In genomic region chr5:140113180-140113698, GRCh38 we compare ENCODE assay signal across 8 cellular contexts. TPM values are rescaled to one million over a fixed set of nuclear protein-coding genes. Genes with fewer than 3 reads are reported as not detected.
A peak's percentile ranks its signal among the peaks of the same experiment; 100 is the strongest.
DNase-seq lines count a peak whose midpoint lies in the region; ATAC-seq and TF ChIP-seq lines count a peak whose summit lies in the region.

No MANE protein-coding gene starts in this region.

- no peak for TF ChIP-seq CTCF in CD8-positive, alpha-beta T cell (IDR thresholded peaks at IDR 0.05)
- TF ChIP-seq CTCF in fibroblast of villous mesenchyme (IDR thresholded peaks at IDR 0.05; ENCODE audit: insufficient read depth, low read depth, low read length) (peak; percentile 5), osteoblast (IDR thresholded peaks at IDR 0.05; ENCODE audit: extremely low read depth, low read depth, low read length) (no peak)

- peak overlapping the region; percentile 91 for H3K4me3 Mint-ChIP-seq in CD8-positive, alpha-beta T cell

- H3K9me3 ChIP-seq in CD8-positive, alpha-beta T cell (ENCODE audit: low read length): no peaks in the 10 kb centered on the region
- H3K9me3 ChIP-seq in osteoblast (ENCODE audit: low read depth, low read length): no peaks in the 10 kb centered on the region

- peak in 3 of 7 experiments; percentile 8 to 35 (median 18) for DNase-seq in CD8-positive, alpha-beta T cell
- peak; percentile 3 to 5 for DNase-seq in activated T-helper 1 cell treated with anti-CD3 and anti-CD28 coated beads, Interleukin-2, amount 50 U/mL, for 16 hours (ENCODE audit: low read depth in 1 of 2, low spot score in 1 of 2)
- no peak for DNase-seq in fibroblast of villous mesenchyme (ENCODE audit: low read depth)
- DNase-seq in osteoblast (ENCODE audit: insufficient read length, low spot score, missing footprints): peak; percentile 82
- DNase-seq in mucosa of gallbladder (ENCODE audit: low spot score): no peak
- no peak for DNase-seq in NCI-H2196 treated with DMSO at 0.1 percent for 48 hours (lab: John Stamatoyannopoulos, UW; ENCODE audit: unreplicated experiment)

- H4K20me1 ChIP-seq in osteoblast (ENCODE audit: insufficient read depth, low read length): peaks cover 65% of the 10 kb centered on the region

- H3K27me3 ChIP-seq in CD8-positive, alpha-beta T cell (ENCODE audit: insufficient read depth, low read length): no peaks in the 10 kb centered on the region
- H3K27me3 ChIP-seq in osteoblast (ENCODE audit: insufficient read depth, low read length): no peaks in the 10 kb centered on the region

- intact Hi-C loops in CD8-positive, alpha-beta T cell (cut with DNase I, micrococcal nuclease): loop anchor here (2.0 to 10.0 kb wide), 13 partner anchors 41 to 1776 kb away; partner anchors contain the start of genes ANKHD1 (in 2 of the 2), TMCO6 (in 2 of the 2), CD14 (in 1 of the 2) and FAM53C (in 1 of the 2)

- POLR2A ChIA-PET in CD8-positive, alpha-beta T cell (lab: Charles Lee): interaction anchor here (1.0 to 3.0 kb wide), 4 partner anchors 31 to 535 kb away, joined by 3 to 9 read pairs (median 6); partner anchors contain the start of genes CYSTM1 and IK

- peaks cover 75% of the 10 kb centered on the region for H3K4me1 Mint-ChIP-seq in CD8-positive, alpha-beta T cell (ENCODE audit: low read depth)

- H3K36me3 Mint-ChIP-seq in CD8-positive, alpha-beta T cell: peaks cover 9% of the 10 kb centered on the region

- CTCF ChIA-PET in CD8-positive, alpha-beta T cell (lab: Charles Lee): interaction anchor here (1.0 to 6.0 kb wide), 4 partner anchors 31 to 42 kb away, joined by 3 to 43 read pairs (median 12); no protein-coding TSS in a partner anchor

- ATAC-seq in CD8-positive, alpha-beta T cell: peak; percentile 6
- ATAC-seq in HG03571 (IDR thresholded peaks at IDR 0.05; ENCODE audit: unreplicated experiment) (peak; percentile 0), HG02763 (IDR thresholded peaks at IDR 0.05; ENCODE audit: unreplicated experiment) (no peak)

- H3K27ac Mint-ChIP-seq in CD8-positive, alpha-beta T cell: peak overlapping the region; percentile 95

- peak overlapping the region; percentile 51 for H2AFZ ChIP-seq in osteoblast (ENCODE audit: low read length)

- H3K4me2 ChIP-seq in osteoblast (ENCODE audit: insufficient read depth, low read length): peak overlapping the region; percentile 94

- no peaks in the 10 kb centered on the region for H3K9me3 Mint-ChIP-seq in CD8-positive, alpha-beta T cell

- peaks cover 15% of the 10 kb centered on the region for H3K27me3 Mint-ChIP-seq in CD8-positive, alpha-beta T cell (ENCODE audit: low read depth)

- H3K36me3 ChIP-seq in CD8-positive, alpha-beta T cell (ENCODE audit: insufficient read depth, low read length): no peaks in the 10 kb centered on the region
- no peaks in the 10 kb centered on the region for H3K36me3 ChIP-seq in osteoblast (ENCODE audit: insufficient read depth, low read length)

- peaks cover 74% of the 10 kb centered on the region for H3K4me1 ChIP-seq in CD8-positive, alpha-beta T cell (ENCODE audit: insufficient read depth, low read length)
- peaks cover 39% of the 10 kb centered on the region for H3K4me1 ChIP-seq in osteoblast (ENCODE audit: insufficient read depth, low read length)

- H3K79me2 ChIP-seq in osteoblast (ENCODE audit: insufficient read depth, low read length): peaks cover 96% of the 10 kb centered on the region

- peak overlapping the region; percentile 72 for H3K27ac ChIP-seq in CD8-positive, alpha-beta T cell (ENCODE audit: low read depth, low read length)
- H3K27ac ChIP-seq in osteoblast (ENCODE audit: low read depth, low read length): peak overlapping the region; percentile 72

- peak overlapping the region; percentile 82 for H3K4me3 ChIP-seq in CD8-positive, alpha-beta T cell (ENCODE audit: low read depth, low read length)
- H3K4me3 ChIP-seq in fibroblast of villous mesenchyme (ENCODE audit: low read depth, low read length) (peak overlapping the region; percentile 75), osteoblast (ENCODE audit: insufficient read depth, low read length) (peak overlapping the region; percentile 82)

RNA-seq across cellular contexts. Expression of gene PURA, which starts 0.7 kb away (rescaled TPM):
- total RNA-seq in CD8-positive, alpha-beta T cell: 1 to 10 TPM; 4.0 to 4.3 TPM
- total RNA-seq in fibroblast of villous mesenchyme: 20.0 and 26.3 TPM in 2 replicates
- total RNA-seq in osteoblast: 29.7 and 30.1 TPM in 2 replicates
- 39.4 TPM for total RNA-seq in mucosa of gallbladder

RNA-seq across cellular contexts. Expression of gene IGIP, which starts 12.5 kb away (rescaled TPM):
- total RNA-seq in CD8-positive, alpha-beta T cell: under 1 TPM; 0.78 to 0.81 TPM
- 6.4 and 7.8 TPM in 2 replicates for total RNA-seq in fibroblast of villous mesenchyme
- total RNA-seq in osteoblast: 10.5 and 13.0 TPM in 2 replicates
- total RNA-seq in mucosa of gallbladder: 17.6 TPM

Comparison
In these comparisons a context has a peak if more than half of its experiments do, and no peak if none do; other contexts are left out.
1. DNase-seq: peak in activated T-helper 1 cell treated with anti-CD3 and anti-CD28 coated beads, Interleukin-2, amount 50 U/mL, for 16 hours (2 of 2) and osteoblast (single experiment); none in fibroblast of villous mesenchyme (single experiment), mucosa of gallbladder (single experiment) and NCI-H2196 treated with DMSO at 0.1 percent for 48 hours (single experiment).
2. Peak in every context shown above with its lines, with median percentiles within 50 percentile points of each other: H3K4me3 ChIP-seq.